Comparison of ENCODE assay signal across 1 cellular context in genomic region chr3:139343895-139344856, GRCh38.
TF ChIP-seq lines count a peak whose summit lies in the region.

TSS of gene MRPS22 (plus strand) at chr3:139344020. CDS start at chr3:139344027, 7 bp downstream.

TF ChIP-seq in K562, 482 proteins besides CTCF, POLR2A, EP300 and RAD21 (continued from another document):
- TF ChIP-seq ZNF277 (CRISPR knock-in tag; IDR thresholded peaks at IDR 0.05; ENCODE audit: borderline replicate concordance) (no peak), GABPB1 (CRISPR knock-in tag; IDR thresholded peaks at IDR 0.05) (peak; percentile 98), NR2C2 (CRISPR knock-in tag; IDR thresholded peaks at IDR 0.05) (peak; percentile 84), NR2C2 (tag; IDR thresholded peaks at IDR 0.05) (peak; percentile 99), JUND (IDR thresholded peaks at IDR 0.05; ENCODE audit: borderline replicate concordance, low read depth, low read length) (peak; percentile 32; the same call in 1 of the 2 replicates), JUND (tag; IDR thresholded peaks at IDR 0.05; ENCODE audit: borderline replicate concordance, low read depth, low read length) (no peak; the same call in 2 of the 3 replicates), HNRNPLL (IDR thresholded peaks at IDR 0.05; ENCODE audit: low read depth, low read length, poor library complexity, severe bottlenecking) (peak; percentile 21), MYC (IDR thresholded peaks at IDR 0.05; ENCODE audit: low read depth, low read length) (peak; percentile 38; the same call in 1 of the 2 replicates), MYC (CRISPR knock-in tag; IDR thresholded peaks at IDR 0.05; ENCODE audit: borderline replicate concordance, low read depth) (no peak), GTF2F1 (IDR thresholded peaks at IDR 0.05; ENCODE audit: low read depth, low read length) (peak; percentile 39; the same call in 1 of the 2 replicates), TRIM24 (IDR thresholded peaks at IDR 0.05) (peak in 1 of 2 experiments; percentile 83; a peak in 2 of 4 replicates), FOXJ2 (tag; IDR thresholded peaks at IDR 0.05) (0 out of 2 replicates have a peak, but pooled peaks have one; percentile 27), RNF2 (IDR thresholded peaks at IDR 0.05) (peak; percentile 65; the same call in 1 of the 2 replicates), KLF6 (CRISPR knock-in tag; IDR thresholded peaks at IDR 0.05; ENCODE audit: borderline replicate concordance) (no peak), NFIC (IDR thresholded peaks at IDR 0.05) (peak; percentile 29; the same call in 1 of the 2 replicates), CXXC5 (CRISPR knock-in tag; IDR thresholded peaks at IDR 0.05) (peak; percentile 46), NELFE (IDR thresholded peaks at IDR 0.05; ENCODE audit: insufficient read depth, insufficient read length) (no peak), MAZ (CRISPR knock-in tag; conservative IDR thresholded peaks at IDR 0.05 in 1 of 2, IDR thresholded peaks at IDR 0.05 in 1 of 2) (peak; percentile 32 to 61; a peak in 3 of 4 replicates), HCFC1 (IDR thresholded peaks at IDR 0.05; ENCODE audit: low read depth, low read length) (peak; percentile 95), POLR2AphosphoS5 (IDR thresholded peaks at IDR 0.05; ENCODE audit: control insufficient read depth, insufficient read depth, low read depth, low read length) (peak; percentile 75; the same call in 1 of the 2 replicates), ATF7 (IDR thresholded peaks at IDR 0.05) (peak; percentile 32; the same call in 1 of the 2 replicates), ZNF143 (CRISPR knock-in tag; IDR thresholded peaks at IDR 0.05) (peak; percentile 85), TEAD1 (CRISPR knock-in tag; IDR thresholded peaks at IDR 0.05) (peak in 1 of 2 experiments; percentile 79; a peak in 1 of 4 replicates), RBBP5 (IDR thresholded peaks at IDR 0.05; ENCODE audit: borderline replicate concordance, insufficient read depth, low read length, poor library complexity, severe bottlenecking) (peak; percentile 98), DEAF1 (CRISPR knock-in tag; IDR thresholded peaks at IDR 0.05) (no peak), PTBP1 (IDR thresholded peaks at IDR 0.05; ENCODE audit: low read depth, low read length) (0 out of 2 replicates have a peak, but pooled peaks have one; percentile 32), FOXA1 (IDR thresholded peaks at IDR 0.05; ENCODE audit: borderline replicate concordance) (no peak), POLR2G (IDR thresholded peaks at IDR 0.05; ENCODE audit: low read depth, low read length) (peak; percentile 84), YY1 (IDR thresholded peaks at IDR 0.05; ENCODE audit: borderline replicate concordance in 1 of 3, control insufficient read depth in 1 of 3, extremely low read depth in 1 of 3, insufficient read depth in 3 of 3, insufficient read length in 1 of 3, insufficient replicate concordance in 2 of 3, low read depth in 1 of 3, low read length in 2 of 3) (peak; percentile 75 to 97 (median 91)), NFATC3 (IDR thresholded peaks at IDR 0.05) (no peak), ZKSCAN8 (CRISPR knock-in tag; IDR thresholded peaks at IDR 0.05) (0 out of 2 replicates have a peak, but pooled peaks have one; percentile 26), U2AF2 (optimal IDR thresholded peaks at IDR 0.05; ENCODE audit: low read depth, low read length) (no peak), PRMT5 (CRISPR knock-in tag; IDR thresholded peaks at IDR 0.05) (no peak), TBP (optimal IDR thresholded peaks at IDR 0.05; ENCODE audit: low read depth, low read length) (peak; percentile 83), OTX1 (CRISPR knock-in tag; IDR thresholded peaks at IDR 0.05) (0 out of 2 replicates have a peak, but pooled peaks have one; percentile 30), POLR2B (IDR thresholded peaks at IDR 0.05; ENCODE audit: low read depth, partially characterized antibody) (peak; percentile 66)
- TF ChIP-seq, protein P1, sequence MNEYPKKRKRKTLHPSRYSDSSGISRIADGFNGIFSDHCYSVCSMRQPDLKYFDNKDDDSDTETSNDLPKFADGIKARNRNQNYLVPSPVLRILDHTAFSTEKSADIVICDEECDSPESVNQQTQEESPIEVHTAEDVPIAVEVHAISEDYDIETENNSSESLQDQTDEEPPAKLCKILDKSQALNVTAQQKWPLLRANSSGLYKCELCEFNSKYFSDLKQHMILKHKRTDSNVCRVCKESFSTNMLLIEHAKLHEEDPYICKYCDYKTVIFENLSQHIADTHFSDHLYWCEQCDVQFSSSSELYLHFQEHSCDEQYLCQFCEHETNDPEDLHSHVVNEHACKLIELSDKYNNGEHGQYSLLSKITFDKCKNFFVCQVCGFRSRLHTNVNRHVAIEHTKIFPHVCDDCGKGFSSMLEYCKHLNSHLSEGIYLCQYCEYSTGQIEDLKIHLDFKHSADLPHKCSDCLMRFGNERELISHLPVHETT (CRISPR knock-in tag; conservative IDR thresholded peaks at IDR 0.05 in 1 of 2, IDR thresholded peaks at IDR 0.05 in 1 of 2), result peak in 1 of 2 experiments; percentile 56; a peak in 1 of 4 replicates
- TF ChIP-seq, protein P2, sequence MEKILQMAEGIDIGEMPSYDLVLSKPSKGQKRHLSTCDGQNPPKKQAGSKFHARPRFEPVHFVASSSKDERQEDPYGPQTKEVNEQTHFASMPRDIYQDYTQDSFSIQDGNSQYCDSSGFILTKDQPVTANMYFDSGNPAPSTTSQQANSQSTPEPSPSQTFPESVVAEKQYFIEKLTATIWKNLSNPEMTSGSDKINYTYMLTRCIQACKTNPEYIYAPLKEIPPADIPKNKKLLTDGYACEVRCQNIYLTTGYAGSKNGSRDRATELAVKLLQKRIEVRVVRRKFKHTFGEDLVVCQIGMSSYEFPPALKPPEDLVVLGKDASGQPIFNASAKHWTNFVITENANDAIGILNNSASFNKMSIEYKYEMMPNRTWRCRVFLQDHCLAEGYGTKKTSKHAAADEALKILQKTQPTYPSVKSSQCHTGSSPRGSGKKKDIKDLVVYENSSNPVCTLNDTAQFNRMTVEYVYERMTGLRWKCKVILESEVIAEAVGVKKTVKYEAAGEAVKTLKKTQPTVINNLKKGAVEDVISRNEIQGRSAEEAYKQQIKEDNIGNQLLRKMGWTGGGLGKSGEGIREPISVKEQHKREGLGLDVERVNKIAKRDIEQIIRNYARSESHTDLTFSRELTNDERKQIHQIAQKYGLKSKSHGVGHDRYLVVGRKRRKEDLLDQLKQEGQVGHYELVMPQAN (IDR thresholded peaks at IDR 0.05; ENCODE audit: borderline replicate concordance), result peak; percentile 79
- TF ChIP-seq, protein P3, sequence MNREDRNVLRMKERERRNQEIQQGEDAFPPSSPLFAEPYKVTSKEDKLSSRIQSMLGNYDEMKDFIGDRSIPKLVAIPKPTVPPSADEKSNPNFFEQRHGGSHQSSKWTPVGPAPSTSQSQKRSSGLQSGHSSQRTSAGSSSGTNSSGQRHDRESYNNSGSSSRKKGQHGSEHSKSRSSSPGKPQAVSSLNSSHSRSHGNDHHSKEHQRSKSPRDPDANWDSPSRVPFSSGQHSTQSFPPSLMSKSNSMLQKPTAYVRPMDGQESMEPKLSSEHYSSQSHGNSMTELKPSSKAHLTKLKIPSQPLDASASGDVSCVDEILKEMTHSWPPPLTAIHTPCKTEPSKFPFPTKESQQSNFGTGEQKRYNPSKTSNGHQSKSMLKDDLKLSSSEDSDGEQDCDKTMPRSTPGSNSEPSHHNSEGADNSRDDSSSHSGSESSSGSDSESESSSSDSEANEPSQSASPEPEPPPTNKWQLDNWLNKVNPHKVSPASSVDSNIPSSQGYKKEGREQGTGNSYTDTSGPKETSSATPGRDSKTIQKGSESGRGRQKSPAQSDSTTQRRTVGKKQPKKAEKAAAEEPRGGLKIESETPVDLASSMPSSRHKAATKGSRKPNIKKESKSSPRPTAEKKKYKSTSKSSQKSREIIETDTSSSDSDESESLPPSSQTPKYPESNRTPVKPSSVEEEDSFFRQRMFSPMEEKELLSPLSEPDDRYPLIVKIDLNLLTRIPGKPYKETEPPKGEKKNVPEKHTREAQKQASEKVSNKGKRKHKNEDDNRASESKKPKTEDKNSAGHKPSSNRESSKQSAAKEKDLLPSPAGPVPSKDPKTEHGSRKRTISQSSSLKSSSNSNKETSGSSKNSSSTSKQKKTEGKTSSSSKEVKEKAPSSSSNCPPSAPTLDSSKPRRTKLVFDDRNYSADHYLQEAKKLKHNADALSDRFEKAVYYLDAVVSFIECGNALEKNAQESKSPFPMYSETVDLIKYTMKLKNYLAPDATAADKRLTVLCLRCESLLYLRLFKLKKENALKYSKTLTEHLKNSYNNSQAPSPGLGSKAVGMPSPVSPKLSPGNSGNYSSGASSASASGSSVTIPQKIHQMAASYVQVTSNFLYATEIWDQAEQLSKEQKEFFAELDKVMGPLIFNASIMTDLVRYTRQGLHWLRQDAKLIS (CRISPR knock-in tag; IDR thresholded peaks at IDR 0.05), result 0 out of 2 replicates have a peak, but pooled peaks have one; percentile 19
- TF ChIP-seq, protein P4, sequence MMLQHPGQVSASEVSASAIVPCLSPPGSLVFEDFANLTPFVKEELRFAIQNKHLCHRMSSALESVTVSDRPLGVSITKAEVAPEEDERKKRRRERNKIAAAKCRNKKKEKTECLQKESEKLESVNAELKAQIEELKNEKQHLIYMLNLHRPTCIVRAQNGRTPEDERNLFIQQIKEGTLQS (IDR thresholded peaks at IDR 0.05), result 0 out of 2 replicates have a peak, but pooled peaks have one; percentile 10
- TF ChIP-seq, protein P4 (CRISPR knock-in tag; conservative IDR thresholded peaks at IDR 0.05), result no peak
TF ChIP-seq in K562: peak in this region for 115.
